13 cellular contexts compared by ENCODE assay signal in genomic region chr1:22104865-22105437, GRCh38. TPM values are rescaled to one million over a fixed set of nuclear protein-coding genes. Genes with fewer than 3 reads are reported as not detected.
DNase-seq lines count a peak whose midpoint lies in the region; ATAC-seq and TF ChIP-seq lines count a peak whose summit lies in the region.
"Had no signal": no experiment of that assay in that cellular context is flagged by ENCODE, and none has a peak within 500 bp of the region (broad histone marks: within the 10 kb centered on the region; RNA-seq: fewer than 3 reads in every experiment).

No MANE protein-coding gene starts in this region.

- POLR2A ChIA-PET in CD8-positive, alpha-beta memory T cell (lab: Charles Lee): interaction anchor here (1.4 to 2.1 kb wide), 3 partner anchors 51 to 80 kb away, joined by 5 to 13 read pairs (median 5); partner anchors contain the start of gene CDC42

- peak; percentile 71 to 76 for ATAC-seq in activated T-cell treated with anti-CD3 and anti-CD28 coated beads, Interleukin-2, amount 50 U/mL, for 4 hours
- peak; percentile 74 for ATAC-seq in memory B cell (ENCODE audit: low read depth)

- no peaks in the 10 kb centered on the region for H3K27me3 Mint-ChIP-seq in CD8-positive, alpha-beta memory T cell
- no peaks in the 10 kb centered on the region for H3K27me3 Mint-ChIP-seq in activated T-cell treated with anti-CD3 and anti-CD28 coated beads, Interleukin-2, amount 50 U/mL, for 4 hours (ENCODE audit: low read depth)
- H3K27me3 Mint-ChIP-seq in memory B cell (no peaks in the 10 kb centered on the region), CD14-positive monocyte (ENCODE audit: low read depth in 3 of 3) (no peaks in the 10 kb centered on the region)

- CTCF ChIA-PET in CD8-positive, alpha-beta memory T cell (lab: Charles Lee): interaction anchor here (0.6 to 2.2 kb wide), 13 partner anchors 12 to 175 kb away, joined by 3 to 11 read pairs (median 3); no protein-coding TSS in a partner anchor

- H3K4me3 Mint-ChIP-seq in CD8-positive, alpha-beta memory T cell: peak overlapping the region in 6 of 7 donors; percentile 45 to 66 (median 60)
- no peak overlapping the region for H3K4me3 Mint-ChIP-seq in activated T-cell treated with anti-CD3 and anti-CD28 coated beads, Interleukin-2, amount 50 U/mL, for 4 hours
- H3K4me3 Mint-ChIP-seq in memory B cell: no peak overlapping the region
- no peak overlapping the region for H3K4me3 Mint-ChIP-seq in CD14-positive monocyte

- intact Hi-C loops in CD14-positive monocyte (cut with micrococcal nuclease): no loop called here
- intact Hi-C loops in prostate gland (cut with DNase I): loop anchor here (5.0 to 10.0 kb wide), 2 partner anchors 172 to 540 kb away; partner anchors contain the start of gene C1QC

- H3K36me3 ChIP-seq in CD8-positive, alpha-beta memory T cell (ENCODE audit: insufficient read depth, low read length): peaks cover 13% of the 10 kb centered on the region
- H3K36me3 ChIP-seq in KOPT-K1 (ENCODE audit: insufficient read depth, low read length) (peaks cover 64% of the 10 kb centered on the region), HAP-1 (replicated peaks) (peaks cover 32% of the 10 kb centered on the region), prostate gland (no peaks in the 10 kb centered on the region)
- H3K36me3 ChIP-seq: adrenal gland, colonic mucosa had no signal

- in situ Hi-C loops in HAP-1 (cut with MboI; ENCODE audit: low sequenced_read_pairs): no loop called here

- no peak overlapping the region for H3K27ac ChIP-seq in CD8-positive, alpha-beta memory T cell (ENCODE audit: low read depth, low read length)
- peak overlapping the region; percentile 42 for H3K27ac ChIP-seq in KOPT-K1 (ENCODE audit: low read depth, low read length, poor library complexity, severe bottlenecking)
- no peak overlapping the region for H3K27ac ChIP-seq in prostate gland
- H3K27ac ChIP-seq: adrenal gland, C4-2B, colonic mucosa had no signal

- peaks cover 72 to 91% (median 88%) of the 10 kb centered on the region in 3 donors for H3K4me1 Mint-ChIP-seq in CD8-positive, alpha-beta memory T cell
- peaks cover 73% of the 10 kb centered on the region for H3K4me1 Mint-ChIP-seq in activated T-cell treated with anti-CD3 and anti-CD28 coated beads, Interleukin-2, amount 50 U/mL, for 4 hours (ENCODE audit: low read depth)
- H3K4me1 Mint-ChIP-seq in memory B cell (peaks cover 47% of the 10 kb centered on the region), CD14-positive monocyte (peaks cover 13% of the 10 kb centered on the region)

- peaks cover 49% of the 10 kb centered on the region for H3K4me1 ChIP-seq in CD8-positive, alpha-beta memory T cell (ENCODE audit: insufficient read depth, low read length)
- H3K4me1 ChIP-seq in HAP-1 (no peaks in the 10 kb centered on the region), prostate gland (replicated peaks) (no peaks in the 10 kb centered on the region)
- H3K4me1 ChIP-seq: colonic mucosa had no signal

- H3K27ac Mint-ChIP-seq in CD8-positive, alpha-beta memory T cell: peak overlapping the region; percentile 40 to 94 (median 84)
- H3K27ac Mint-ChIP-seq in memory B cell: peak overlapping the region; percentile 91
- H3K27ac Mint-ChIP-seq in CD14-positive monocyte: peak overlapping the region in 3 of 7 donors; percentile 33 to 52 (median 46)

- peak; percentile 30 to 73 (median 60) for DNase-seq in CD8-positive, alpha-beta memory T cell
- DNase-seq in activated T-cell treated with anti-CD3 and anti-CD28 coated beads, Interleukin-2, amount 50 U/mL, for 4 hours: no peak
- DNase-seq in memory B cell (ENCODE audit: low spot score in 2 of 2) (no peak), HAP-1 (ENCODE audit: low spot score in 2 of 2) (no peak), CD14-positive monocyte (ENCODE audit: low spot score) (no peak), prostate gland (ENCODE audit: low spot score) (no peak), COLO829 (ENCODE audit: low spot score) (no peak)

- H3K9me3 Mint-ChIP-seq in CD8-positive, alpha-beta memory T cell: no peaks in the 10 kb centered on the region
- no peaks in the 10 kb centered on the region for H3K9me3 Mint-ChIP-seq in activated T-cell treated with anti-CD3 and anti-CD28 coated beads, Interleukin-2, amount 50 U/mL, for 4 hours
- H3K9me3 Mint-ChIP-seq in memory B cell (no peaks in the 10 kb centered on the region), CD14-positive monocyte (peaks cover 0 to 3% (median 0%) of the 10 kb centered on the region in 7 donors)

- WGBS in prostate gland: 93% methylated on average over 6 of the region's 6 CpGs

- TF ChIP-seq POLR2A in prostate gland (IDR thresholded peaks at IDR 0.05): no peak

- peaks cover 0 to 62% (median 7%) of the 10 kb centered on the region in 3 donors for H3K36me3 Mint-ChIP-seq in CD8-positive, alpha-beta memory T cell
- H3K36me3 Mint-ChIP-seq in activated T-cell treated with anti-CD3 and anti-CD28 coated beads, Interleukin-2, amount 50 U/mL, for 4 hours (ENCODE audit: insufficient read depth): peaks cover 39% of the 10 kb centered on the region
- H3K36me3 Mint-ChIP-seq in memory B cell: peaks cover 19% of the 10 kb centered on the region
- peaks cover 55 to 82% of the 10 kb centered on the region in 2 donors for H3K36me3 Mint-ChIP-seq in CD14-positive monocyte

- H3K9me3 ChIP-seq in CD8-positive, alpha-beta memory T cell (ENCODE audit: low read length): no peaks in the 10 kb centered on the region
- no peaks in the 10 kb centered on the region for H3K9me3 ChIP-seq in KOPT-K1 (ENCODE audit: insufficient read depth, low read length, poor library complexity, severe bottlenecking)
- H3K9me3 ChIP-seq in HAP-1: no peaks in the 10 kb centered on the region
- no peaks in the 10 kb centered on the region for H3K9me3 ChIP-seq in prostate gland
- H3K9me3 ChIP-seq: adrenal gland, colonic mucosa had no signal

- no peak overlapping the region for H3K4me3 ChIP-seq in CD8-positive, alpha-beta memory T cell (ENCODE audit: low read length)
- H3K4me3 ChIP-seq in HAP-1 (no peak overlapping the region), prostate gland (no peak overlapping the region)
- H3K4me3 ChIP-seq: adrenal gland, colonic mucosa had no signal

- no peaks in the 10 kb centered on the region for H3K27me3 ChIP-seq in CD8-positive, alpha-beta memory T cell (ENCODE audit: insufficient read depth, low read length, poor library complexity, severe bottlenecking)
- no peaks in the 10 kb centered on the region for H3K27me3 ChIP-seq in HAP-1 (ENCODE audit: low read depth)
- no peaks in the 10 kb centered on the region for H3K27me3 ChIP-seq in prostate gland (replicated peaks; ENCODE audit: insufficient read depth)
- H3K27me3 ChIP-seq: adrenal gland, colonic mucosa had no signal

- TF ChIP-seq CTCF in CD14-positive monocyte (IDR thresholded peaks at IDR 0.05) (no peak), prostate gland (IDR thresholded peaks at IDR 0.05) (no peak)

RNA-seq across cellular contexts. Expression of gene WNT4, which starts 37.9 kb away (rescaled TPM):
- total RNA-seq in CD8-positive, alpha-beta memory T cell: not detected
- 0.08 TPM for polyA plus RNA-seq in CD8-positive, alpha-beta memory T cell
- not detected for total RNA-seq in activated T-cell treated with anti-CD3 and anti-CD28 coated beads, Interleukin-2, amount 50 U/mL, for 4 hours
- polyA plus RNA-seq in CD14-positive monocyte: not detected
- 1 to 10 TPM; 3.0 to 3.4 TPM for total RNA-seq in prostate gland
- total RNA-seq: HepG2, RPMI7951 had no signal
- polyA plus RNA-seq: HepG2 had no signal

RNA-seq across cellular contexts. Expression of gene CDC42, which starts 52.4 kb away (rescaled TPM):
- total RNA-seq in CD8-positive, alpha-beta memory T cell: 100 to 1,000 TPM; 317 to 347 TPM
- polyA plus RNA-seq in CD8-positive, alpha-beta memory T cell: 294 TPM
- total RNA-seq in activated T-cell treated with anti-CD3 and anti-CD28 coated beads, Interleukin-2, amount 50 U/mL, for 4 hours: 100 to 1,000 TPM; 218 to 249 (median 235) TPM
- 100 to 1,000 TPM; 606 to 731 TPM for polyA plus RNA-seq in CD14-positive monocyte
- 100 to 1,000 TPM; 164 to 182 TPM for total RNA-seq in prostate gland

Comparison
In these comparisons a context has a peak if more than half of its experiments do, and no peak if none do; other contexts are left out.
1. DNase-seq: peak in CD8-positive, alpha-beta memory T cell (5 of 5); none in activated T-cell treated with anti-CD3 and anti-CD28 coated beads, Interleukin-2, amount 50 U/mL, for 4 hours (single experiment), memory B cell (0 of 2), HAP-1 (0 of 2), CD14-positive monocyte (single experiment), prostate gland (single experiment) and COLO829 (single experiment).
2. H3K4me3 Mint-ChIP-seq: peak in CD8-positive, alpha-beta memory T cell (6 of 7); none in activated T-cell treated with anti-CD3 and anti-CD28 coated beads, Interleukin-2, amount 50 U/mL, for 4 hours (single experiment), memory B cell (single experiment) and CD14-positive monocyte (0 of 2).